Comparison of ENCODE assay signal across 29 cellular contexts in genomic region chr10:83273035-83273434, GRCh38.
DNase-seq lines count a peak whose midpoint lies in the region; ATAC-seq and TF ChIP-seq lines count a peak whose summit lies in the region.
"Had no signal": no experiment of that assay in that cellular context is flagged by ENCODE, and none has a peak within 500 bp of the region (broad histone marks: within the 10 kb centered on the region; RNA-seq: fewer than 3 reads in every experiment).

No MANE protein-coding gene starts in this region.

- H3K36me3 Mint-ChIP-seq in progenitor cell of endocrine pancreas (ENCODE audit: insufficient read depth) = no peaks in the 10 kb centered on the region
- H3K36me3 Mint-ChIP-seq: CD8-positive, alpha-beta memory T cell; memory B cell had no signal

- no peaks in the 10 kb centered on the region for H3K36me3 ChIP-seq in adipocyte (ENCODE audit: control insufficient read depth, insufficient read depth, low read length, severe bottlenecking)
- no peaks in the 10 kb centered on the region for H3K36me3 ChIP-seq in hepatocyte (replicated peaks; ENCODE audit: insufficient read depth, low read depth)
- H3K36me3 ChIP-seq: esophagus squamous epithelium, ovary, stomach, thyroid gland had no signal

- H3K27me3 ChIP-seq in adipocyte (replicated peaks; ENCODE audit: control insufficient read depth, insufficient read depth, low read length) (no peaks in the 10 kb centered on the region), hepatocyte (no peaks in the 10 kb centered on the region)
- H3K27me3 ChIP-seq: esophagus squamous epithelium, ovary, stomach, thyroid gland had no signal

- peak overlapping the region; percentile 34 for H3K9ac ChIP-seq in adipocyte (ENCODE audit: low read length)
- H3K9ac ChIP-seq: KMS-11 had no signal

- no peak overlapping the region for H3K27ac ChIP-seq in hepatocyte
- H3K27ac ChIP-seq: esophagus squamous epithelium, KMS-11, ovary, stomach, thyroid gland had no signal

- H4K20me1 ChIP-seq in hepatocyte (ENCODE audit: insufficient read depth, poor library complexity, severe bottlenecking) = no peaks in the 10 kb centered on the region

- H3K9me3 ChIP-seq in adipocyte (ENCODE audit: control insufficient read depth, low read length) (no peaks in the 10 kb centered on the region), hepatocyte (ENCODE audit: low read depth) (no peaks in the 10 kb centered on the region)
- H3K9me3 ChIP-seq: esophagus squamous epithelium, ovary, stomach, thyroid gland had no signal

- no peak overlapping the region for H3K27ac Mint-ChIP-seq in progenitor cell of endocrine pancreas
- H3K27ac Mint-ChIP-seq: activated B cell treated with CpG ODN at 0.5 μM for 24 hours; CD8-positive, alpha-beta memory T cell; memory B cell had no signal

- H3K4me1 Mint-ChIP-seq in progenitor cell of endocrine pancreas (ENCODE audit: low read depth) = peaks cover 2% of the 10 kb centered on the region
- H3K4me1 Mint-ChIP-seq: activated B cell treated with CpG ODN at 0.5 μM for 24 hours; CD8-positive, alpha-beta memory T cell; memory B cell had no signal

- DNase-seq in NCI-H446 treated with DMSO at 0.1 percent for 48 hours (lab: John Stamatoyannopoulos, UW) (peak; percentile 5), NCI-H446 (lab: John Stamatoyannopoulos, UW) (no peak), adipocyte (ENCODE audit: low read depth) (peak; percentile 23), hepatocyte (ENCODE audit: low spot score) (no peak), progenitor cell of endocrine pancreas (ENCODE audit: low spot score, unreplicated experiment) (no peak), kidney tubule cell (ENCODE audit: low spot score) (no peak)
- DNase-seq: activated B cell treated with CpG ODN at 0.5 μM for 24 hours; activated naive CD4-positive, alpha-beta T cell treated with Interleukin-2 at 50 U/mL for 16 hours; amniotic stem cell; CD8-positive, alpha-beta memory T cell; DMS153; esophagus squamous epithelium; left colon; NCI-H146; NCI-H526; ovary; retina; SHP77; small intestine; stimulated activated CD4-positive, alpha-beta T cell treated with anti-CD3 and anti-CD28 coated beads, Interleukin-1b, Interleukin-23, amount 100 ng/mL, for 48 hours; stomach; SW 1271; T1000; thyroid gland had no signal

- H3K9me3 Mint-ChIP-seq in progenitor cell of endocrine pancreas (ENCODE audit: low read depth) = no peaks in the 10 kb centered on the region
- H3K9me3 Mint-ChIP-seq: activated B cell treated with CpG ODN at 0.5 μM for 24 hours, memory B cell had no signal

- ATAC-seq in HG03571 (IDR thresholded peaks at IDR 0.05; ENCODE audit: unreplicated experiment) = no peak
- ATAC-seq in HG03175 (IDR thresholded peaks at IDR 0.05; ENCODE audit: unreplicated experiment) = no peak
- ATAC-seq: left colon, Panc1 had no signal

- H3K9me2 ChIP-seq in hepatocyte (replicated peaks; ENCODE audit: insufficient read depth) = no peaks in the 10 kb centered on the region

- no peaks in the 10 kb centered on the region for H3K27me3 Mint-ChIP-seq in progenitor cell of endocrine pancreas
- H3K27me3 Mint-ChIP-seq: activated B cell treated with CpG ODN at 0.5 μM for 24 hours; CD8-positive, alpha-beta memory T cell; memory B cell had no signal

- no peak overlapping the region for H2AFZ ChIP-seq in hepatocyte

- H3K79me2 ChIP-seq in hepatocyte = no peaks in the 10 kb centered on the region

- peak overlapping the region; percentile 8 for H3K4me2 ChIP-seq in hepatocyte
- H3K4me2 ChIP-seq: KMS-11 had no signal

- H3K4me1 ChIP-seq in adipocyte (ENCODE audit: control insufficient read depth, insufficient read depth, low read length) (peaks cover 21% of the 10 kb centered on the region), hepatocyte (ENCODE audit: insufficient read depth) (no peaks in the 10 kb centered on the region)
- H3K4me1 ChIP-seq: esophagus squamous epithelium, stomach, thyroid gland had no signal

- TF ChIP-seq CTCF in hepatocyte (IDR thresholded peaks at IDR 0.05; ENCODE audit: poor library complexity) (peak; percentile 50), progenitor cell of endocrine pancreas (IDR thresholded peaks at IDR 0.05; ENCODE audit: unreplicated experiment) (peak; percentile 48)

- H3K4me3 ChIP-seq in adipocyte (ENCODE audit: low read length) (no peak overlapping the region), hepatocyte (no peak overlapping the region)
- H3K4me3 ChIP-seq: esophagus squamous epithelium, ovary, stomach, thyroid gland had no signal

- H3K4me3 Mint-ChIP-seq in progenitor cell of endocrine pancreas (ENCODE audit: low read depth) = no peak overlapping the region
- H3K4me3 Mint-ChIP-seq: activated B cell treated with CpG ODN at 0.5 μM for 24 hours; CD8-positive, alpha-beta memory T cell; memory B cell had no signal

Comparison
In these comparisons a context has a peak if more than half of its experiments do, and no peak if none do; other contexts are left out.
1. DNase-seq: peak in NCI-H446 treated with DMSO at 0.1 percent for 48 hours (single experiment) and adipocyte (single experiment); none in NCI-H446 (0 of 2), hepatocyte (single experiment), progenitor cell of endocrine pancreas (single experiment) and kidney tubule cell (single experiment).